Comparison of ENCODE assay signal across 10 cellular contexts in the genomic region with DNA sequence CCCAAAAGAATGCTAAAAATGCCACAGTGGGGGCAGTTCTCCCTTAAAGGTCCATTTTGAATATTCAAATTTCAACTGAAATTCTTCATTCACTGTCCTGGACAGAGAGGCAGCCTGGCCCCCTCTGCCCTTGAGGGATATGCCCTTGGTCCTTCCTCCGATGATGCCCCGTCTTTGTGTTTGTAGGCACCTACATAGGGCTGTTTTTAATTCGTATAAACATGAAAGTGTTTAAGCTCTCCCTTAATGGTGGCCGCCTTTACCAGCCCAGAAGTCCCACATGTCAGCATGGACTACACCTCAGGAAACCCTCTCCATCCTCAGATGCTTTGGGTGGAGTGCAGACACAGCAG.
DNase-seq lines count a peak whose midpoint lies in the region; ATAC-seq and TF ChIP-seq lines count a peak whose summit lies in the region.
"Had no signal": no experiment of that assay in that cellular context is flagged by ENCODE, and none has a peak within 500 bp of the region (broad histone marks: within the 10 kb centered on the region; RNA-seq: fewer than 3 reads in every experiment).

No MANE protein-coding gene starts in this region.

- TF ChIP-seq EP300 in upper lobe of left lung (IDR thresholded peaks at IDR 0.05), result no peak

- H3K36me3 Mint-ChIP-seq in activated naive CD4-positive, alpha-beta T cell treated with anti-CD3 and anti-CD28 coated beads, Interleukin-2, amount 50 U/mL, for 24 hours, result no peaks in the 10 kb centered on the region

- H3K4me3 ChIP-seq in breast epithelium (no peak overlapping the region), muscle layer of duodenum (ENCODE audit: low read depth in 1 of 2, low read length in 2 of 2) (no peak overlapping the region), upper lobe of left lung (no peak overlapping the region)

- intact Hi-C loops in breast epithelium (cut with DNase I; ENCODE audit: low total_unique reads), result no loop called here

- no peak overlapping the region for H3K4me3 Mint-ChIP-seq in activated naive CD4-positive, alpha-beta T cell treated with anti-CD3 and anti-CD28 coated beads, Interleukin-2, amount 50 U/mL, for 24 hours
- H3K4me3 Mint-ChIP-seq: activated CD4-positive, alpha-beta T cell treated with anti-CD3 and anti-CD28 coated beads, Interleukin-2, amount 10 ng/mL, durations not matched to agents 24 days and 14 days had no signal

- TF ChIP-seq POLR2A in breast epithelium (IDR thresholded peaks at IDR 0.05) (no peak), upper lobe of left lung (IDR thresholded peaks at IDR 0.05) (no peak)

- 59 to 72% methylated on average over 4 of the region's 4 CpGs for WGBS in upper lobe of left lung, 2 donors

- TF ChIP-seq CTCF in breast epithelium (IDR thresholded peaks at IDR 0.05), result no peak
- TF ChIP-seq CTCF in upper lobe of left lung (IDR thresholded peaks at IDR 0.05), result no peak

- H3K4me1 ChIP-seq in breast epithelium (no peaks in the 10 kb centered on the region), muscle layer of duodenum (ENCODE audit: control insufficient read depth in 1 of 2, insufficient read depth in 2 of 2, low read length in 2 of 2) (peaks cover 0 to 8% of the 10 kb centered on the region in 2 donors), upper lobe of left lung (peaks cover 28 to 32% (median 30%) of the 10 kb centered on the region in 4 donors)

- DNase-seq in activated naive CD4-positive, alpha-beta T cell (lab: John Stamatoyannopoulos, UW), result no peak
- no peak for DNase-seq in breast epithelium (ENCODE audit: low spot score in 2 of 2)
- no peak for DNase-seq in upper lobe of left lung
- no peak for DNase-seq in AG08395 (ENCODE audit: low spot score)
- no peak for DNase-seq in EL
- no peak for DNase-seq in ecto neural progenitor cell (ENCODE audit: low spot score)
- DNase-seq: left ventricle myocardium superior had no signal

- H3K9me3 ChIP-seq in breast epithelium, result no peaks in the 10 kb centered on the region
- no peaks in the 10 kb centered on the region for H3K9me3 ChIP-seq in muscle layer of duodenum (ENCODE audit: control insufficient read depth in 1 of 2, low read length in 2 of 2)
- no peaks in the 10 kb centered on the region for H3K9me3 ChIP-seq in upper lobe of left lung

- no peaks in the 10 kb centered on the region for H3K9me3 Mint-ChIP-seq in activated naive CD4-positive, alpha-beta T cell treated with anti-CD3 and anti-CD28 coated beads, Interleukin-2, amount 50 U/mL, for 24 hours
- H3K9me3 Mint-ChIP-seq: activated CD4-positive, alpha-beta T cell treated with anti-CD3 and anti-CD28 coated beads, Interleukin-2, amount 10 ng/mL, durations not matched to agents 24 days and 14 days had no signal

- H3K36me3 ChIP-seq in breast epithelium, result peaks cover 1% of the 10 kb centered on the region
- H3K36me3 ChIP-seq in muscle layer of duodenum (ENCODE audit: control insufficient read depth in 1 of 2, insufficient read depth in 2 of 2, low read length in 2 of 2), result peaks cover 20 to 26% of the 10 kb centered on the region in 2 donors
- peaks cover 10 to 43% (median 26%) of the 10 kb centered on the region in 4 donors for H3K36me3 ChIP-seq in upper lobe of left lung

- H3K27me3 ChIP-seq in breast epithelium (no peaks in the 10 kb centered on the region), muscle layer of duodenum (ENCODE audit: low read depth, low read length) (no peaks in the 10 kb centered on the region), upper lobe of left lung (no peaks in the 10 kb centered on the region)

- no peak for ATAC-seq in upper lobe of left lung (ENCODE audit: low FRiP score in 2 of 2)

- H3K27ac Mint-ChIP-seq in activated naive CD4-positive, alpha-beta T cell treated with anti-CD3 and anti-CD28 coated beads, Interleukin-2, amount 50 U/mL, for 24 hours, result peak overlapping the region; percentile 33
- H3K27ac Mint-ChIP-seq: activated CD4-positive, alpha-beta T cell treated with anti-CD3 and anti-CD28 coated beads, Interleukin-2, amount 10 ng/mL, durations not matched to agents 24 days and 14 days had no signal

- peaks cover 21% of the 10 kb centered on the region for H3K4me1 Mint-ChIP-seq in activated naive CD4-positive, alpha-beta T cell treated with anti-CD3 and anti-CD28 coated beads, Interleukin-2, amount 50 U/mL, for 24 hours

- no peaks in the 10 kb centered on the region for H3K27me3 Mint-ChIP-seq in activated naive CD4-positive, alpha-beta T cell treated with anti-CD3 and anti-CD28 coated beads, Interleukin-2, amount 50 U/mL, for 24 hours
- H3K27me3 Mint-ChIP-seq: activated CD4-positive, alpha-beta T cell treated with anti-CD3 and anti-CD28 coated beads, Interleukin-2, amount 10 ng/mL, durations not matched to agents 24 days and 14 days had no signal

- H3K27ac ChIP-seq in breast epithelium, result peak overlapping the region; percentile 64 to 68
- peak overlapping the region; percentile 56 for H3K27ac ChIP-seq in muscle layer of duodenum (ENCODE audit: low read length)
- peak overlapping the region; percentile 45 to 78 (median 68) for H3K27ac ChIP-seq in upper lobe of left lung
